ENCODE assay signal across 22 cellular contexts in the genomic region with DNA sequence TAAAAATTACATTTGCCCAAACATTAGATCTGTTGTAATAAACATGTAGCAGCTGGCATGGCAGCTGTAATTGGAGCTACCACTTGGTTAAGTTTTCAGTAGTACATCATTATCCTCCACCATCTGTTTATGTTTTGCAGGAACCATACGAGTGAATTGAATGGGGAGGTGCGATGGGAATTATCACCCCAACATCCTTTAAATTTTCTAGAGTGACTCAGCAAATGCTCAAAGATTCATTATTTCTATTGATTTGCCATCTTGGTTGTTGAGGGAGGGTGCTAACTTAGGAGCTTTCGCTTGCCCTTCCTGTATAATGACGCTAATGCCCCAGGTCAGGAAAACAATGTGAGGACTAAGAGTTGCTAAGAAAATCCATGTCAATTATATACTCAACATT. TPM values are rescaled to one million over a fixed set of nuclear protein-coding genes. Genes with fewer than 3 reads are reported as not detected.
"Had no signal": no experiment of that assay in that cellular context is flagged by ENCODE, and none has a peak within 500 bp of the region (broad histone marks: within the 10 kb centered on the region; RNA-seq: fewer than 3 reads in every experiment).

No MANE protein-coding gene starts in this region.

- H3K4me1 Mint-ChIP-seq: activated naive CD8-positive, alpha-beta T cell treated with anti-CD3 and anti-CD28 coated beads for 36 hours had no signal

- ATAC-seq: activated CD4-positive, CD25-positive, alpha-beta regulatory T cell treated with anti-CD3 and anti-CD28 coated beads, Interleukin-2, amount 50 U/mL, for 24 hours; body of pancreas; foreskin keratinocyte; heart right ventricle; natural killer cell treated with Interleukin-12 subunit alpha and Interleukin-12 subunit beta and Interleukin-15 and Interleukin-18, amount 100 ng/mL, for 72 hours had no signal

- H3K9me3 Mint-ChIP-seq: natural killer cell treated with Interleukin-12 subunit alpha and Interleukin-12 subunit beta and Interleukin-15 and Interleukin-18, amount 100 ng/mL, for 72 hours had no signal

- H3K27ac Mint-ChIP-seq: activated naive CD8-positive, alpha-beta T cell treated with anti-CD3 and anti-CD28 coated beads for 36 hours; natural killer cell treated with Interleukin-12 subunit alpha and Interleukin-12 subunit beta and Interleukin-15 and Interleukin-18, amount 100 ng/mL, for 72 hours had no signal

- H3K4me3 Mint-ChIP-seq: activated naive CD8-positive, alpha-beta T cell treated with anti-CD3 and anti-CD28 coated beads for 36 hours; natural killer cell treated with Interleukin-12 subunit alpha and Interleukin-12 subunit beta and Interleukin-15 and Interleukin-18, amount 100 ng/mL, for 72 hours had no signal

- DNase-seq: activated CD4-positive, alpha-beta T cell treated with anti-CD3 and anti-CD28 coated beads for 48 hours; activated CD4-positive, alpha-beta T cell treated with anti-CD3 and anti-CD28 coated beads, Interleukin-2, amount 50 U/mL, for 48 hours; activated CD8-positive, alpha-beta memory T cell treated with anti-CD3 and anti-CD28 coated beads for 24 hours; activated effector memory CD4-positive, alpha-beta T cell treated with Interleukin-2 at 50 U/mL for 16 hours; activated naive CD4-positive, alpha-beta T cell treated with Interleukin-2 at 50 U/mL for 16 hours; activated naive CD8-positive, alpha-beta T cell treated with anti-CD3 and anti-CD28 coated beads for 36 hours; adrenal gland; aorta; body of pancreas; dermis blood vessel endothelial cell; effector CD4-positive, alpha-beta T cell; foreskin keratinocyte; heart right ventricle; left ventricle myocardium inferior; mesendoderm; stimulated activated naive CD4-positive, alpha-beta T cell; tibial artery; upper lobe of right lung had no signal

- H3K36me3 Mint-ChIP-seq: activated naive CD8-positive, alpha-beta T cell treated with anti-CD3 and anti-CD28 coated beads for 36 hours had no signal

RNA-seq across cellular contexts. Expression of a gene that starts 32.5 kb away (rescaled TPM):
- total RNA-seq: activated naive CD8-positive, alpha-beta T cell treated with anti-CD3 and anti-CD28 coated beads for 36 hours; left ventricle myocardium inferior; mononuclear cell; natural killer cell treated with Interleukin-12 subunit alpha and Interleukin-12 subunit beta and Interleukin-15 and Interleukin-18, amount 100 ng/mL, for 72 hours; pulmonary artery endothelial cell had no signal
